In the genomic region with DNA sequence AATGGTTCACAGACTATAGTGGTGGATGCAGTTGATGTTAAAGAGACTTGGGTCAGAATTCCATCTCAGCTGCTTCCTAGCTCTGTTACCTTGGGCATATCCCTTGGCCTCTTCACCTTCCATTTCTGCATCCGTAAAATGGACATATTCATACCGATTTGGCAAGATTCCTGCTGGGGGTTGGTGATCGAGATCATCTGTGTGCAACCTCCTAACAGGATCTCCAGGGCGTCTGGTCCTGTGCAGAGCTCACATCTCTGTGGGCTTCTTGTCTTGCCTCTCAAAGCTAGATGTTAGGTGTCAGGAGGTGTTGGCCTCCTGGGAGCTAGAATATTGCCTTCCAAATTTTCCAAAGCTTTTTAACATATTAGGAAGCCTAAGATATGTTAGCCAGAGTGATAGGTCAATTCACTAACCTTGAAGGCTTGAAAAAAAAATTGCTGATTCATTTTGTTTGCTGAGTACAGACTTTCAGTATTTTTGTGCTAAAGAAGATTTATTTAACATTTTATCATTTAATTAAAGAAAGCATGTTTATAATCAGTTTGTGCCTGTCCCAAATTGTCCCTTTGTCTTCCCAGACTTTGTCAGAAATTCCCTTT, we compare ENCODE assay signal across 10 cellular contexts.
DNase-seq lines count a peak whose midpoint lies in the region; ATAC-seq and TF ChIP-seq lines count a peak whose summit lies in the region.
"Had no signal": no experiment of that assay in that cellular context is flagged by ENCODE, and none has a peak within 500 bp of the region (broad histone marks: within the 10 kb centered on the region; RNA-seq: fewer than 3 reads in every experiment).

No MANE protein-coding gene starts in this region.

- no TSS peak for BruUV-seq in Caco-2 (replicated peaks; lab: Mats Ljungman, UMichigan)

- H3K9me3 Mint-ChIP-seq in Caco-2 (ENCODE audit: unreplicated experiment): no peaks in the 10 kb centered on the region
- H3K9me3 Mint-ChIP-seq: naive thymus-derived CD8-positive, alpha-beta T cell; T-cell had no signal

- TF ChIP-seq CTCF in Caco-2 (IDR thresholded peaks at IDR 0.05; ENCODE audit: insufficient read depth in 1 of 2, low read depth in 1 of 2, low read length in 1 of 2, severe bottlenecking in 1 of 2, unreplicated experiment in 1 of 2) (no peak), WI38 (IDR thresholded peaks at IDR 0.05; ENCODE audit: low read depth, low read length) (no peak), prostate gland (IDR thresholded peaks at IDR 0.05) (no peak)

- no peaks in the 10 kb centered on the region for H3K36me3 Mint-ChIP-seq in Caco-2 (ENCODE audit: insufficient read depth, unreplicated experiment)
- H3K36me3 Mint-ChIP-seq: T-cell had no signal

- H3K4me3 ChIP-seq in Caco-2 (ENCODE audit: low read depth, low read length) (no peak overlapping the region), WI38 (ENCODE audit: low read depth, low read length) (peak overlapping the region; percentile 71), right cardiac atrium (ENCODE audit: low read length) (peak overlapping the region; percentile 17), prostate gland (no peak overlapping the region)

- peak overlapping the region; percentile 61 for H3K4me3 Mint-ChIP-seq in Caco-2 (ENCODE audit: unreplicated experiment)

- H3K27me3 ChIP-seq in Caco-2 (replicated peaks; ENCODE audit: control insufficient read depth, insufficient read depth, low read length): no peaks in the 10 kb centered on the region
- H3K27me3 ChIP-seq in right cardiac atrium (ENCODE audit: control insufficient read depth, insufficient read depth): no peaks in the 10 kb centered on the region
- no peaks in the 10 kb centered on the region for H3K27me3 ChIP-seq in prostate gland (replicated peaks; ENCODE audit: insufficient read depth)

- POLR2A ChIA-PET in Caco-2 (lab: Charles Lee): no interaction called here

- TF ChIP-seq POLR2A in prostate gland (IDR thresholded peaks at IDR 0.05): no peak

- no peaks in the 10 kb centered on the region for H3K36me3 ChIP-seq in Caco-2 (ENCODE audit: control insufficient read depth, insufficient read depth, low read length)
- no peaks in the 10 kb centered on the region for H3K36me3 ChIP-seq in prostate gland

- intact Hi-C loops in Caco-2 (cut with micrococcal nuclease; ENCODE audit: unreplicated experiment) (loop anchor here (2.0 kb wide), 1 partner anchor 70 kb away; the partner anchor contains the start of gene ZNF516), right cardiac atrium (cut with DNase I) (no loop called here), prostate gland (cut with DNase I) (loop anchor here (5.0 kb wide), 2 partner anchors 37 to 48 kb away; no protein-coding TSS in a partner anchor), left colon (cut with DNase I, micrococcal nuclease) (no loop called here)

- DNase-seq in Caco-2: no peak
- DNase-seq in right cardiac atrium: no peak
- DNase-seq in prostate gland (ENCODE audit: low spot score): no peak
- no peak for DNase-seq in anterior cingulate cortex (lab: John Stamatoyannopoulos, UW)
- no peak for DNase-seq in HK-2 (ENCODE audit: unreplicated experiment)
- no peak for DNase-seq in left colon
- no peak for DNase-seq in NAMALWA (ENCODE audit: low spot score)
- DNase-seq: naive thymus-derived CD8-positive, alpha-beta T cell; T-cell had no signal

- H3K4me1 ChIP-seq in Caco-2: peaks cover 6% of the 10 kb centered on the region; the same call in 1 of the 2 replicates
- peaks cover 2% of the 10 kb centered on the region for H3K4me1 ChIP-seq in right cardiac atrium (ENCODE audit: control insufficient read depth, insufficient read depth, low read length)
- H3K4me1 ChIP-seq in prostate gland (replicated peaks): peaks cover 7% of the 10 kb centered on the region

- H3K9me3 ChIP-seq in Caco-2 (no peaks in the 10 kb centered on the region), right cardiac atrium (ENCODE audit: control insufficient read depth, low read length) (no peaks in the 10 kb centered on the region), prostate gland (no peaks in the 10 kb centered on the region)

- WGBS in right cardiac atrium: 52% methylated on average over 4 of the region's 4 CpGs
- 30% methylated on average over 4 of the region's 4 CpGs for WGBS in prostate gland

- H3K27ac Mint-ChIP-seq in Caco-2 (ENCODE audit: unreplicated experiment): peak overlapping the region; percentile 55
- H3K27ac Mint-ChIP-seq: T-cell had no signal

- H3K27ac ChIP-seq in right cardiac atrium (ENCODE audit: low read length) (peak overlapping the region; percentile 6), prostate gland (peak overlapping the region; percentile 68 to 75)

- ATAC-seq in right cardiac atrium: no peak
- ATAC-seq in left colon: no peak
- ATAC-seq: naive thymus-derived CD8-positive, alpha-beta T cell had no signal

- CTCF ChIA-PET in Caco-2 (lab: Charles Lee): interaction anchor here (0.9 kb wide), 1 partner anchor 20 kb away, joined by 3 read pairs; no protein-coding TSS in a partner anchor

- H3K4me1 Mint-ChIP-seq in Caco-2 (ENCODE audit: low read depth, unreplicated experiment): peaks cover 7% of the 10 kb centered on the region

- H3K27me3 Mint-ChIP-seq in Caco-2 (ENCODE audit: insufficient read depth, unreplicated experiment): no peaks in the 10 kb centered on the region

Comparison
In these comparisons a context has a peak if more than half of its experiments do, and no peak if none do; other contexts are left out.
1. H3K4me3 ChIP-seq: peak in WI38 (single experiment) and right cardiac atrium (single experiment); none in Caco-2 (single experiment) and prostate gland (0 of 2).
2. intact Hi-C loops: an anchor here in Caco-2 (2.0 kb wide) and prostate gland (5.0 kb wide); none called in right cardiac atrium and left colon.